Comparison of ENCODE assay signal across 17 cellular contexts in genomic region chr16:1367486-1368174, GRCh38.
"Had no signal": no experiment of that assay in that cellular context is flagged by ENCODE, and none has a peak within 500 bp of the region (broad histone marks: within the 10 kb centered on the region; RNA-seq: fewer than 3 reads in every experiment).

No MANE protein-coding gene starts in this region.

- H3K4me3 Mint-ChIP-seq: activated CD4-positive, alpha-beta memory T cell treated with anti-CD3 and anti-CD28 coated beads, Interleukin-2, amount 10 ng/mL, durations not matched to agents 7 days and 5 days; activated CD4-positive, alpha-beta T cell treated with anti-CD3 and anti-CD28 coated beads for 36 hours; activated naive CD4-positive, alpha-beta T cell treated with anti-CD3 and anti-CD28 coated beads, Interleukin-2, amount 50 U/mL, for 24 hours; activated T-cell treated with anti-CD3 and anti-CD28 coated beads, Interleukin-2, amount 50 U/mL, for 24 hours; naive B cell had no signal

- H3K9me3 ChIP-seq: adrenal gland, gastroesophageal sphincter, neutrophil, thyroid gland had no signal

- H3K27ac ChIP-seq: adrenal gland, cardiac muscle cell, gastroesophageal sphincter, neutrophil, thyroid gland, WERI-Rb-1 had no signal

- H3K27me3 Mint-ChIP-seq: activated CD4-positive, alpha-beta memory T cell treated with anti-CD3 and anti-CD28 coated beads, Interleukin-2, amount 10 ng/mL, durations not matched to agents 7 days and 5 days; activated CD4-positive, alpha-beta T cell treated with anti-CD3 and anti-CD28 coated beads for 36 hours; activated naive CD4-positive, alpha-beta T cell treated with anti-CD3 and anti-CD28 coated beads, Interleukin-2, amount 50 U/mL, for 24 hours; activated T-cell treated with anti-CD3 and anti-CD28 coated beads, Interleukin-2, amount 50 U/mL, for 24 hours; naive B cell had no signal

- H3K4me1 Mint-ChIP-seq: activated naive CD4-positive, alpha-beta T cell treated with anti-CD3 and anti-CD28 coated beads, Interleukin-2, amount 50 U/mL, for 24 hours had no signal

- FAIRE-seq: islet of Langerhans had no signal

- DNase-seq: activated CD4-positive, alpha-beta memory T cell treated with anti-CD3 and anti-CD28 coated beads, Interleukin-2, amount 10 ng/mL, durations not matched to agents 7 days and 5 days; activated CD4-positive, alpha-beta T cell treated with anti-CD3 and anti-CD28 coated beads for 36 hours; activated effector memory CD4-positive, alpha-beta T cell treated with anti-CD3 and anti-CD28 coated beads, Interleukin-2, amount 50 U/mL, for 16 hours; activated T-cell treated with anti-CD3 and anti-CD28 coated beads, Interleukin-2, amount 50 U/mL, for 24 hours; adrenal gland; erythroblast; naive B cell; retina; stimulated activated CD4-positive, alpha-beta T cell treated with anti-CD3 and anti-CD28 coated beads, Interleukin-12 subunit alpha, Interleukin-12 subunit beta, amount 100 ng/mL, for 4 hours; stimulated activated CD4-positive, alpha-beta T cell treated with anti-CD3 and anti-CD28 coated beads, Interleukin-2, amount 100 ng/mL, for 24 hours; thyroid gland; WERI-Rb-1 had no signal

- H3K27ac Mint-ChIP-seq: activated CD4-positive, alpha-beta memory T cell treated with anti-CD3 and anti-CD28 coated beads, Interleukin-2, amount 10 ng/mL, durations not matched to agents 7 days and 5 days; activated CD4-positive, alpha-beta T cell treated with anti-CD3 and anti-CD28 coated beads for 36 hours; activated naive CD4-positive, alpha-beta T cell treated with anti-CD3 and anti-CD28 coated beads, Interleukin-2, amount 50 U/mL, for 24 hours; activated T-cell treated with anti-CD3 and anti-CD28 coated beads, Interleukin-2, amount 50 U/mL, for 24 hours; naive B cell had no signal

- H3K9me3 Mint-ChIP-seq: activated CD4-positive, alpha-beta memory T cell treated with anti-CD3 and anti-CD28 coated beads, Interleukin-2, amount 10 ng/mL, durations not matched to agents 7 days and 5 days; activated naive CD4-positive, alpha-beta T cell treated with anti-CD3 and anti-CD28 coated beads, Interleukin-2, amount 50 U/mL, for 24 hours; activated T-cell treated with anti-CD3 and anti-CD28 coated beads, Interleukin-2, amount 50 U/mL, for 24 hours; naive B cell had no signal

- H3K4me3 ChIP-seq: adrenal gland, cardiac muscle cell, gastroesophageal sphincter, thyroid gland had no signal

- H3K36me3 Mint-ChIP-seq: naive B cell had no signal

- H3K4me1 ChIP-seq: gastroesophageal sphincter, thyroid gland had no signal

- H3K27me3 ChIP-seq: adrenal gland, cardiac muscle cell, gastroesophageal sphincter, neutrophil, thyroid gland had no signal
